In genomic region chr4:13327991-13328390, GRCh38 we compare ENCODE assay signal across 13 cellular contexts.
DNase-seq lines count a peak whose midpoint lies in the region; ATAC-seq lines count a peak whose summit lies in the region.
"Had no signal": no experiment of that assay in that cellular context is flagged by ENCODE, and none has a peak within 500 bp of the region (broad histone marks: within the 10 kb centered on the region; RNA-seq: fewer than 3 reads in every experiment).

No MANE protein-coding gene starts in this region.

- no peak overlapping the region for H3K18ac ChIP-seq in mesenchymal stem cell (ENCODE audit: low read depth in 1 of 2, low read length in 2 of 2)

- 16 to 18% methylated on average over 3 of the region's 3 CpGs for WGBS in GM23248 (ENCODE audit: low coverage in 1 of 2, low lambda C conversion rate in 2 of 2, missing lambda C conversion rate in 2 of 2), 2 experiments
- WGBS in mesenchymal stem cell, result 100% methylated on average over 3 of the region's 3 CpGs

- H3K14ac ChIP-seq in mesenchymal stem cell (ENCODE audit: low read length in 2 of 2), result no peak overlapping the region

- H3K27me3 ChIP-seq in GM23248 (replicated peaks; ENCODE audit: insufficient read depth) (no peaks in the 10 kb centered on the region), mesenchymal stem cell (ENCODE audit: control insufficient read depth in 1 of 2, insufficient read depth in 1 of 2, low read length in 2 of 2) (no peaks in the 10 kb centered on the region)
- H3K27me3 ChIP-seq: BLaER1 treated with 17β-estradiol and CSF1 and Interleukin-3, amounts not matched to agents 10 nM and 100 nM had no signal

- H3K79me2 ChIP-seq in GM23248 (ENCODE audit: insufficient read depth), result no peaks in the 10 kb centered on the region

- no peak overlapping the region for H2AFZ ChIP-seq in GM23248
- no peak overlapping the region for H2AFZ ChIP-seq in mesenchymal stem cell (ENCODE audit: low read depth, low read length)

- in situ Hi-C loops in GM23248 (cut with MboI), result no loop called here

- H3K4me1 ChIP-seq in GM23248 (ENCODE audit: insufficient read depth) (peaks cover 33% of the 10 kb centered on the region), mesenchymal stem cell (ENCODE audit: control insufficient read depth, insufficient read depth, low read depth, low read length) (no peaks in the 10 kb centered on the region)
- H3K4me1 ChIP-seq: A549; BLaER1 treated with 17β-estradiol and CSF1 and Interleukin-3, amounts not matched to agents 10 nM and 100 nM had no signal

- H3K4me3 ChIP-seq in GM23248 (no peak overlapping the region), mesenchymal stem cell (ENCODE audit: insufficient read depth in 1 of 2, low read depth in 1 of 2, low read length in 2 of 2) (peak overlapping the region in 1 of 2 experiments; percentile 51)
- H3K4me3 ChIP-seq: A549; BLaER1 treated with 17β-estradiol and CSF1 and Interleukin-3, amounts not matched to agents 10 nM and 100 nM; GM12878 had no signal

- no peak overlapping the region for H2BK15ac ChIP-seq in mesenchymal stem cell (ENCODE audit: low read depth, poor library complexity, severe bottlenecking)

- H4K20me1 ChIP-seq in GM23248 (ENCODE audit: insufficient read depth), result no peaks in the 10 kb centered on the region
- H4K20me1 ChIP-seq: BLaER1 treated with 17β-estradiol and CSF1 and Interleukin-3, amounts not matched to agents 10 nM and 100 nM had no signal

- H3K79me1 ChIP-seq in mesenchymal stem cell (replicated peaks; ENCODE audit: low read length, poor library complexity, severe bottlenecking), result no peaks in the 10 kb centered on the region

- H3K9ac ChIP-seq in GM23248 (no peak overlapping the region), mesenchymal stem cell (ENCODE audit: low read length) (peak overlapping the region; percentile 59)
- H3K9ac ChIP-seq: BLaER1 treated with 17β-estradiol and CSF1 and Interleukin-3, amounts not matched to agents 10 nM and 100 nM had no signal

- DNase-seq in AG20443 (ENCODE audit: low spot score), result peak; percentile 34
- DNase-seq in GM23248, result peak; percentile 56
- peak; percentile 40 for DNase-seq in fibroblast of gingiva (ENCODE audit: low read depth)
- no peak for DNase-seq in mesenchymal stem cell
- DNase-seq in NCI-H526 treated with DMSO at 0.1 percent for 48 hours (lab: John Stamatoyannopoulos, UW), result no peak
- DNase-seq: CD4-positive, CD25-positive, alpha-beta regulatory T cell; DMS53; KG1 had no signal

- no peak overlapping the region for H2BK120ac ChIP-seq in mesenchymal stem cell (ENCODE audit: low read depth, low read length)

- H3K9me2 ChIP-seq in GM23248 (ENCODE audit: insufficient read depth), result no peaks in the 10 kb centered on the region

- no peak overlapping the region for H4K8ac ChIP-seq in mesenchymal stem cell (ENCODE audit: low read length)

- H2BK12ac ChIP-seq in mesenchymal stem cell (ENCODE audit: low read length in 2 of 2), result no peak overlapping the region

- H3K9me3 ChIP-seq in GM23248 (ENCODE audit: low read depth) (no peaks in the 10 kb centered on the region), mesenchymal stem cell (ENCODE audit: control insufficient read depth, low read length) (no peaks in the 10 kb centered on the region)
- H3K9me3 ChIP-seq: A549 had no signal

- no peak overlapping the region for H3K4ac ChIP-seq in mesenchymal stem cell (ENCODE audit: low read depth in 1 of 2, low read length in 2 of 2)

- peaks cover 33% of the 10 kb centered on the region for H3F3A ChIP-seq in GM23248 (ENCODE audit: insufficient read depth)

- ATAC-seq in GM21381 (IDR thresholded peaks at IDR 0.05; ENCODE audit: unreplicated experiment) (no peak), GM21360 (IDR thresholded peaks at IDR 0.05; ENCODE audit: unreplicated experiment) (no peak)
- ATAC-seq: A549, GM12878 had no signal

- no peak overlapping the region for H2BK5ac ChIP-seq in mesenchymal stem cell (ENCODE audit: low read depth, low read length, poor library complexity, severe bottlenecking)

- peak overlapping the region; percentile 18 for H3K4me2 ChIP-seq in GM23248 (ENCODE audit: unreplicated experiment)
- H3K4me2 ChIP-seq in mesenchymal stem cell (ENCODE audit: low read length, poor library complexity, severe bottlenecking), result no peak overlapping the region
- H3K4me2 ChIP-seq: A549; BLaER1 treated with 17β-estradiol and CSF1 and Interleukin-3, amounts not matched to agents 10 nM and 100 nM had no signal

- no peak overlapping the region for H4K91ac ChIP-seq in mesenchymal stem cell (ENCODE audit: low read length)

- H3K23ac ChIP-seq in mesenchymal stem cell (ENCODE audit: low read length in 2 of 2), result no peak overlapping the region

- no peaks in the 10 kb centered on the region for H3K36me3 ChIP-seq in GM23248 (ENCODE audit: low read depth)
- H3K36me3 ChIP-seq in mesenchymal stem cell (ENCODE audit: control insufficient read depth in 1 of 2, insufficient read depth in 2 of 2, low read depth in 1 of 2, low read length in 2 of 2), result no peaks in the 10 kb centered on the region

- 0 out of 2 replicates have a peak overlapping the region, but pooled peaks have one; percentile 30 for H3K27ac ChIP-seq in GM23248
- no peak overlapping the region for H3K27ac ChIP-seq in mesenchymal stem cell (ENCODE audit: low read length, poor library complexity, severe bottlenecking)
- H3K27ac ChIP-seq: A549; BLaER1 treated with 17β-estradiol and CSF1 and Interleukin-3, amounts not matched to agents 10 nM and 100 nM had no signal

- H2AK5ac ChIP-seq in mesenchymal stem cell (ENCODE audit: low read length, severe bottlenecking), result no peak overlapping the region

Comparison
In these comparisons a context has a peak if more than half of its experiments do, and no peak if none do; other contexts are left out.
1. DNase-seq: peak in AG20443 (single experiment), GM23248 (single experiment) and fibroblast of gingiva (single experiment); none in mesenchymal stem cell (single experiment) and NCI-H526 treated with DMSO at 0.1 percent for 48 hours (single experiment).